25 cellular contexts compared by ENCODE assay signal in genomic region chr1:15625224-15625917, GRCh38. TPM values are rescaled to one million over a fixed set of nuclear protein-coding genes. Genes with fewer than 3 reads are reported as not detected.
DNase-seq lines count a peak whose midpoint lies in the region; ATAC-seq, FAIRE-seq and TF ChIP-seq lines count a peak whose summit lies in the region.
"Had no signal": no experiment of that assay in that cellular context is flagged by ENCODE, and none has a peak within 500 bp of the region (broad histone marks: within the 10 kb centered on the region; RNA-seq: fewer than 3 reads in every experiment).

No MANE protein-coding gene starts in this region.

- H3K9me3 ChIP-seq in Loucy (ENCODE audit: insufficient read depth, low read depth, low read length) (no peaks in the 10 kb centered on the region), skeletal muscle tissue (ENCODE audit: control insufficient read depth in 3 of 3, low read length in 3 of 3) (no peaks in the 10 kb centered on the region)
- H3K9me3 ChIP-seq: A549; BLaER1 treated with 17β-estradiol and CSF1 and Interleukin-3, amounts not matched to agents 10 nM and 100 nM; ovary; sigmoid colon; upper lobe of right lung had no signal

- peaks cover 18% of the 10 kb centered on the region for H4K20me1 ChIP-seq in Loucy (ENCODE audit: insufficient read depth, low read length, poor library complexity, severe bottlenecking)

- H3K27me3 ChIP-seq in Loucy (ENCODE audit: insufficient read depth, low read length, poor library complexity, severe bottlenecking): no peaks in the 10 kb centered on the region
- H3K27me3 ChIP-seq in skeletal muscle tissue (ENCODE audit: control insufficient read depth in 3 of 3, insufficient read depth in 3 of 3, low read length in 3 of 3): no peaks in the 10 kb centered on the region
- H3K27me3 ChIP-seq: BLaER1 treated with 17β-estradiol and CSF1 and Interleukin-3, amounts not matched to agents 10 nM and 100 nM; ovary; sigmoid colon; upper lobe of right lung had no signal

- no peaks in the 10 kb centered on the region for H3F3A ChIP-seq in Loucy (ENCODE audit: low read depth)

- FAIRE-seq in GM12892 (lab: Jason Lieb, UNC): no peak
- FAIRE-seq: A549, H54 had no signal

- TF ChIP-seq CTCF in activated CD8-positive, alpha-beta T cell treated with anti-CD3 and anti-CD28 coated beads for 36 hours (IDR thresholded peaks at IDR 0.05): no peak
- no peak for TF ChIP-seq CTCF in Loucy (conservative IDR thresholded peaks at IDR 0.05; ENCODE audit: low read length)

- H3K9me2 ChIP-seq in Loucy (replicated peaks; ENCODE audit: low read depth, low read length): no peaks in the 10 kb centered on the region

- H3K27me3 Mint-ChIP-seq in activated CD8-positive, alpha-beta T cell treated with anti-CD3 and anti-CD28 coated beads for 36 hours: no peaks in the 10 kb centered on the region
- H3K27me3 Mint-ChIP-seq in activated CD8-positive, alpha-beta T cell treated with anti-CD3 and anti-CD28 coated beads, Interleukin-2, amount 10 ng/mL, durations not matched to agents 7 days and 5 days (ENCODE audit: low read depth): no peaks in the 10 kb centered on the region

- no peak overlapping the region for H3K4me3 Mint-ChIP-seq in activated CD8-positive, alpha-beta T cell treated with anti-CD3 and anti-CD28 coated beads for 36 hours
- H3K4me3 Mint-ChIP-seq in activated CD8-positive, alpha-beta T cell treated with anti-CD3 and anti-CD28 coated beads, Interleukin-2, amount 10 ng/mL, durations not matched to agents 7 days and 5 days: no peak overlapping the region

- H3K4me1 ChIP-seq in Loucy (ENCODE audit: insufficient read depth, low read length, poor library complexity, severe bottlenecking): peaks cover 35% of the 10 kb centered on the region
- peaks cover 47 to 70% (median 62%) of the 10 kb centered on the region in 3 donors for H3K4me1 ChIP-seq in skeletal muscle tissue (ENCODE audit: control insufficient read depth in 3 of 3, insufficient read depth in 3 of 3, low read length in 3 of 3)

- no peak for ATAC-seq in activated CD8-positive, alpha-beta T cell treated with anti-CD3 and anti-CD28 coated beads for 36 hours
- ATAC-seq in activated CD8-positive, alpha-beta T cell treated with anti-CD3 and anti-CD28 coated beads, Interleukin-2, amount 10 ng/mL, durations not matched to agents 7 days and 5 days: no peak
- peak; percentile 66 for ATAC-seq in left lobe of liver
- no peak for ATAC-seq in HG03442 (IDR thresholded peaks at IDR 0.05; ENCODE audit: unreplicated experiment)
- ATAC-seq: A549, left ventricle myocardium superior had no signal

- H3K9ac ChIP-seq in Loucy (ENCODE audit: low read depth, low read length, poor library complexity, severe bottlenecking) (no peak overlapping the region), skeletal muscle tissue (ENCODE audit: low read depth in 1 of 3, low read length in 3 of 3) (peak overlapping the region in 1 of 3 donors; percentile 10)

- H3K4me3 ChIP-seq in Loucy (ENCODE audit: low read length, poor library complexity, severe bottlenecking) (no peak overlapping the region), skeletal muscle tissue (ENCODE audit: low read length in 3 of 3) (no peak overlapping the region)
- H3K4me3 ChIP-seq: A549; BLaER1 treated with 17β-estradiol and CSF1 and Interleukin-3, amounts not matched to agents 10 nM and 100 nM; ovary; sigmoid colon; upper lobe of right lung had no signal

- no peak for DNase-seq in activated CD8-positive, alpha-beta T cell treated with anti-CD3 and anti-CD28 coated beads for 36 hours
- no peak for DNase-seq in activated CD8-positive, alpha-beta T cell treated with anti-CD3 and anti-CD28 coated beads, Interleukin-2, amount 10 ng/mL, durations not matched to agents 7 days and 5 days
- DNase-seq in left lobe of liver (ENCODE audit: low spot score) (no peak), GM12892 (ENCODE audit: insufficient read length) (no peak), NCI-H1694 treated with DMSO at 0.1 percent for 48 hours (lab: John Stamatoyannopoulos, UW) (no peak)
- DNase-seq: activated CD4-positive, CD25-positive, alpha-beta regulatory T cell treated with anti-CD3 and anti-CD28 coated beads, Interleukin-2, amount 50 U/mL, for 72 hours; activated effector memory CD4-positive, alpha-beta T cell treated with anti-CD3 and anti-CD28 coated beads, Interleukin-2, amount 50 U/mL, for 16 hours; central memory CD4-positive, alpha-beta T cell; DMS153; effector CD8-positive, alpha-beta T cell; GF-D8; left ventricle myocardium superior; NCI-H2029 treated with DMSO at 0.1 percent for 48 hours; NCI-H446 treated with DMSO at 0.1 percent for 48 hours; ovary; RPMI8226; sigmoid colon; T1000; upper lobe of right lung had no signal

- H3K27ac ChIP-seq in skeletal muscle tissue (ENCODE audit: low read depth, low read length): peak overlapping the region; percentile 54
- H3K27ac ChIP-seq: A549, ovary, sigmoid colon, upper lobe of right lung had no signal

- peak overlapping the region; percentile 72 for H3K27ac Mint-ChIP-seq in activated CD8-positive, alpha-beta T cell treated with anti-CD3 and anti-CD28 coated beads for 36 hours
- H3K27ac Mint-ChIP-seq in activated CD8-positive, alpha-beta T cell treated with anti-CD3 and anti-CD28 coated beads, Interleukin-2, amount 10 ng/mL, durations not matched to agents 7 days and 5 days: no peak overlapping the region

- peak overlapping the region; percentile 14 for H3K4me2 ChIP-seq in Loucy (ENCODE audit: low read depth, low read length, poor library complexity, severe bottlenecking)
- H3K4me2 ChIP-seq: A549 had no signal

- POLR2A ChIA-PET in activated CD8-positive, alpha-beta T cell treated with anti-CD3 and anti-CD28 coated beads for 36 hours (lab: Charles Lee): no interaction called here
- POLR2A ChIA-PET in activated CD8-positive, alpha-beta T cell treated with anti-CD3 and anti-CD28 coated beads, Interleukin-2, amount 10 ng/mL, durations not matched to agents 7 days and 5 days (lab: Charles Lee): no interaction called here

- no peaks in the 10 kb centered on the region for H3K9me3 Mint-ChIP-seq in activated CD8-positive, alpha-beta T cell treated with anti-CD3 and anti-CD28 coated beads for 36 hours
- no peaks in the 10 kb centered on the region for H3K9me3 Mint-ChIP-seq in activated CD8-positive, alpha-beta T cell treated with anti-CD3 and anti-CD28 coated beads, Interleukin-2, amount 10 ng/mL, durations not matched to agents 7 days and 5 days (ENCODE audit: insufficient read depth)

- no peak overlapping the region for H2AFZ ChIP-seq in Loucy (ENCODE audit: low read length)

- peaks cover 59% of the 10 kb centered on the region for H3K79me2 ChIP-seq in Loucy (ENCODE audit: insufficient read depth, low read length)

- peaks cover 60% of the 10 kb centered on the region for H3K4me1 Mint-ChIP-seq in activated CD8-positive, alpha-beta T cell treated with anti-CD3 and anti-CD28 coated beads for 36 hours (ENCODE audit: low read depth)
- peaks cover 44% of the 10 kb centered on the region for H3K4me1 Mint-ChIP-seq in activated CD8-positive, alpha-beta T cell treated with anti-CD3 and anti-CD28 coated beads, Interleukin-2, amount 10 ng/mL, durations not matched to agents 7 days and 5 days (ENCODE audit: low read depth)

- H3K36me3 ChIP-seq in Loucy (ENCODE audit: insufficient read depth, low read length) (peaks cover 30% of the 10 kb centered on the region; the same call in 1 of the 2 replicates), skeletal muscle tissue (ENCODE audit: control insufficient read depth in 3 of 3, insufficient read depth in 3 of 3, low read length in 3 of 3) (peaks cover 6 to 16% (median 10%) of the 10 kb centered on the region in 3 donors)
- H3K36me3 ChIP-seq: ovary had no signal

- no peak for TF ChIP-seq POLR2A in GM12892 (IDR thresholded peaks at IDR 0.05; ENCODE audit: low read depth, low read length)

- H3K36me3 Mint-ChIP-seq in activated CD8-positive, alpha-beta T cell treated with anti-CD3 and anti-CD28 coated beads for 36 hours (ENCODE audit: low read depth): peaks cover 39% of the 10 kb centered on the region
- H3K36me3 Mint-ChIP-seq in activated CD8-positive, alpha-beta T cell treated with anti-CD3 and anti-CD28 coated beads, Interleukin-2, amount 10 ng/mL, durations not matched to agents 7 days and 5 days (ENCODE audit: low read depth): peaks cover 30% of the 10 kb centered on the region

- CTCF ChIA-PET in activated CD8-positive, alpha-beta T cell treated with anti-CD3 and anti-CD28 coated beads for 36 hours (lab: Charles Lee): no interaction called here
- CTCF ChIA-PET in activated CD8-positive, alpha-beta T cell treated with anti-CD3 and anti-CD28 coated beads, Interleukin-2, amount 10 ng/mL, durations not matched to agents 7 days and 5 days (lab: Charles Lee): no interaction called here

- intact Hi-C loops in activated CD8-positive, alpha-beta T cell treated with anti-CD3 and anti-CD28 coated beads for 36 hours (cut with micrococcal nuclease): no loop called here

RNA-seq across cellular contexts. Expression of gene DDI2, which starts 8.1 kb away (rescaled TPM):
- 10 to 100 TPM; 33.7 to 34.9 TPM for total RNA-seq in activated CD8-positive, alpha-beta T cell treated with anti-CD3 and anti-CD28 coated beads for 36 hours
- 10 to 100 TPM; 28.8 to 31.1 TPM for total RNA-seq in activated CD8-positive, alpha-beta T cell treated with anti-CD3 and anti-CD28 coated beads, Interleukin-2, amount 10 ng/mL, durations not matched to agents 7 days and 5 days
- total RNA-seq in left lobe of liver: 50.1 TPM
- total RNA-seq in skeletal muscle tissue: 30.8 TPM
- polyA plus RNA-seq in GM12892 (2012; ENCODE audit: missing spikeins): 11.0 TPM

RNA-seq across cellular contexts. Expression of gene AGMAT, which starts 40.5 kb away (rescaled TPM):
- total RNA-seq in activated CD8-positive, alpha-beta T cell treated with anti-CD3 and anti-CD28 coated beads for 36 hours: 10 to 100 TPM; 21.6 to 21.9 TPM
- 10 to 100 TPM; 10.3 to 10.4 TPM for total RNA-seq in activated CD8-positive, alpha-beta T cell treated with anti-CD3 and anti-CD28 coated beads, Interleukin-2, amount 10 ng/mL, durations not matched to agents 7 days and 5 days
- total RNA-seq in left lobe of liver (58.0 TPM), skeletal muscle tissue (4.2 TPM)
- polyA plus RNA-seq in GM12892 (2012; ENCODE audit: missing spikeins): 3.3 TPM
- total RNA-seq: left ventricle myocardium superior, upper lobe of right lung had no signal

RNA-seq across cellular contexts. Expression of gene PLEKHM2, which starts 58.7 kb away (rescaled TPM):
- total RNA-seq in activated CD8-positive, alpha-beta T cell treated with anti-CD3 and anti-CD28 coated beads for 36 hours: 10 to 100 TPM; 41.5 to 42.9 TPM
- 10 to 100 TPM; 51.0 to 52.6 TPM for total RNA-seq in activated CD8-positive, alpha-beta T cell treated with anti-CD3 and anti-CD28 coated beads, Interleukin-2, amount 10 ng/mL, durations not matched to agents 7 days and 5 days
- 22.0 TPM for total RNA-seq in left lobe of liver
- total RNA-seq in skeletal muscle tissue: 36.0 TPM
- 14.7 TPM for polyA plus RNA-seq in GM12892 (2012; ENCODE audit: missing spikeins)
